ENCODE assay signal across 8 cellular contexts in genomic region chr2:10900216-10901109, GRCh38. TPM values are rescaled to one million over a fixed set of nuclear protein-coding genes. Genes with fewer than 3 reads are reported as not detected.
DNase-seq lines count a peak whose midpoint lies in the region; ATAC-seq and TF ChIP-seq lines count a peak whose summit lies in the region.

No MANE protein-coding gene starts in this region.

- H3K27me3 Mint-ChIP-seq in memory B cell = peaks cover 8% of the 10 kb centered on the region
- peaks cover 19% of the 10 kb centered on the region for H3K27me3 Mint-ChIP-seq in T-helper 2 cell treated with Interferon-gamma antibody and Interleukin-4, amounts not matched to agents 5 μg/mL and 100 μg/mL, for 36 hours (ENCODE audit: low read depth)

- POLR2A ChIA-PET in GM10248 (lab: Yijun Ruan, JAX) = no interaction called here

- peaks cover 4% of the 10 kb centered on the region for H3K9me3 Mint-ChIP-seq in memory B cell
- no peaks in the 10 kb centered on the region for H3K9me3 Mint-ChIP-seq in T-helper 2 cell treated with Interferon-gamma antibody and Interleukin-4, amounts not matched to agents 5 μg/mL and 100 μg/mL, for 36 hours

- DNase-seq in GM10248 (ENCODE audit: extremely low spot score) = peak; percentile 51
- peak; percentile 51 for DNase-seq in Jurkat, Clone E6-1 (ENCODE audit: low read depth, low spot score)
- DNase-seq in SW480 (ENCODE audit: low spot score) = peak; percentile 48
- peak in 1 of 2 donors; percentile 18 for DNase-seq in memory B cell (ENCODE audit: low spot score in 2 of 2)
- DNase-seq in mucosa of gallbladder (ENCODE audit: low spot score) = no peak
- DNase-seq in NCI-H774 (lab: John Stamatoyannopoulos, UW) = no peak
- no peak for DNase-seq in T-helper 2 cell treated with Interferon-gamma antibody and Interleukin-4, amounts not matched to agents 5 μg/mL and 100 μg/mL, for 36 hours (ENCODE audit: low spot score)

- peak; percentile 34 for TF ChIP-seq CTCF in GM10248 (IDR thresholded peaks at IDR 0.05; ENCODE audit: control extremely low read depth, extremely low read depth, low read depth, missing control alignments)

- no peak overlapping the region for H3K4me3 ChIP-seq in Jurkat, Clone E6-1 (ENCODE audit: low read length)

- H3K36me3 Mint-ChIP-seq in memory B cell = no peaks in the 10 kb centered on the region
- H3K36me3 Mint-ChIP-seq in T-helper 2 cell treated with Interferon-gamma antibody and Interleukin-4, amounts not matched to agents 5 μg/mL and 100 μg/mL, for 36 hours (ENCODE audit: low read depth) = no peaks in the 10 kb centered on the region

- ATAC-seq in memory B cell (ENCODE audit: low read depth) (peak; percentile 45), GM18505 (IDR thresholded peaks at IDR 0.05; ENCODE audit: unreplicated experiment) (no peak)

- no peak for TF ChIP-seq POLR2A in GM18505 (IDR thresholded peaks at IDR 0.05; ENCODE audit: borderline replicate concordance, extremely low read depth, insufficient read depth, insufficient read length)

- no peak overlapping the region for H3K4me3 Mint-ChIP-seq in memory B cell
- no peak overlapping the region for H3K4me3 Mint-ChIP-seq in T-helper 2 cell treated with Interferon-gamma antibody and Interleukin-4, amounts not matched to agents 5 μg/mL and 100 μg/mL, for 36 hours

- H3K27ac Mint-ChIP-seq in memory B cell = no peak overlapping the region
- H3K27ac Mint-ChIP-seq in T-helper 2 cell treated with Interferon-gamma antibody and Interleukin-4, amounts not matched to agents 5 μg/mL and 100 μg/mL, for 36 hours = no peak overlapping the region

- no peaks in the 10 kb centered on the region for H3K4me1 Mint-ChIP-seq in memory B cell
- H3K4me1 Mint-ChIP-seq in T-helper 2 cell treated with Interferon-gamma antibody and Interleukin-4, amounts not matched to agents 5 μg/mL and 100 μg/mL, for 36 hours (ENCODE audit: low read depth) = no peaks in the 10 kb centered on the region

- CTCF ChIA-PET in GM10248 (lab: Yijun Ruan, JAX) = interaction anchor here (0.8 to 3.2 kb wide), 17 partner anchors 8 to 232 kb away, joined by 3 to 47 read pairs (median 4); a partner anchor contains a TSS

RNA-seq across cellular contexts. Expression of gene KCNF1, which starts 11.3 kb away (rescaled TPM):
- polyA plus RNA-seq in Jurkat, Clone E6-1 (2012; ENCODE audit: insufficient read depth, insufficient read length) = not detected
- total RNA-seq in mucosa of gallbladder = 0.63 TPM

Comparison
In these comparisons a context has a peak if more than half of its experiments do, and no peak if none do; other contexts are left out.
1. DNase-seq: peak in GM10248 (single experiment), Jurkat, Clone E6-1 (single experiment) and SW480 (single experiment); none in mucosa of gallbladder (single experiment), NCI-H774 (single experiment) and T-helper 2 cell treated with Interferon-gamma antibody and Interleukin-4, amounts not matched to agents 5 μg/mL and 100 μg/mL, for 36 hours (single experiment).